ENCODE assay signal across 8 cellular contexts in genomic region chr14:77707355-77707723, GRCh38. TPM values are rescaled to one million over a fixed set of nuclear protein-coding genes. Genes with fewer than 3 reads are reported as not detected.
DNase-seq lines count a peak whose midpoint lies in the region; ATAC-seq and TF ChIP-seq lines count a peak whose summit lies in the region.

No MANE protein-coding gene starts in this region.

- no peaks in the 10 kb centered on the region for H3K9me3 ChIP-seq in heart left ventricle
- H3K9me3 ChIP-seq in parathyroid adenoma (ENCODE audit: control insufficient read depth, low read length), result no peaks in the 10 kb centered on the region

- TF ChIP-seq POLR2A in heart left ventricle (IDR thresholded peaks at IDR 0.05), result no peak

- peak; percentile 33 for ATAC-seq in HG02759 (IDR thresholded peaks at IDR 0.05; ENCODE audit: unreplicated experiment)
- ATAC-seq in activated naive CD8-positive, alpha-beta T cell treated with anti-CD3 and anti-CD28 coated beads, Interleukin-2, amount 10 ng/mL, durations not matched to agents 7 days and 5 days (ENCODE audit: low read depth), result peak; percentile 21
- peak; percentile 43 to 72 (median 56) for ATAC-seq in heart left ventricle

- H3K27me3 ChIP-seq in heart left ventricle (no peaks in the 10 kb centered on the region), parathyroid adenoma (ENCODE audit: control insufficient read depth, insufficient read depth, low read length) (no peaks in the 10 kb centered on the region)

- H2AFZ ChIP-seq in parathyroid adenoma, result peak overlapping the region; percentile 87

- no peaks in the 10 kb centered on the region for H3K27me3 Mint-ChIP-seq in activated naive CD8-positive, alpha-beta T cell treated with anti-CD3 and anti-CD28 coated beads, Interleukin-2, amount 10 ng/mL, durations not matched to agents 7 days and 5 days

- H3K4me1 Mint-ChIP-seq in activated naive CD8-positive, alpha-beta T cell treated with anti-CD3 and anti-CD28 coated beads, Interleukin-2, amount 10 ng/mL, durations not matched to agents 7 days and 5 days, result peaks cover 32% of the 10 kb centered on the region

- H3K9ac ChIP-seq in parathyroid adenoma, result no peak overlapping the region

- H3K36me3 ChIP-seq in heart left ventricle (peaks cover 0 to 57% (median 53%) of the 10 kb centered on the region in 9 donors), parathyroid adenoma (ENCODE audit: control insufficient read depth, insufficient read depth, low read length) (no peaks in the 10 kb centered on the region)

- peak overlapping the region; percentile 61 to 97 (median 91) for H3K4me3 ChIP-seq in heart left ventricle
- H3K4me3 ChIP-seq in parathyroid adenoma (ENCODE audit: low read depth, low read length), result peak overlapping the region; percentile 97

- TF ChIP-seq CTCF in GM12873 (IDR thresholded peaks at IDR 0.05; ENCODE audit: insufficient read depth, low read depth, low read length, missing control alignments), result peak; percentile 42
- peak in 9 of 12 donors; percentile 6 to 46 (median 22) for TF ChIP-seq CTCF in heart left ventricle (IDR thresholded peaks at IDR 0.05)
- TF ChIP-seq CTCF in parathyroid adenoma (IDR thresholded peaks at IDR 0.05), result peak; percentile 37

- no peaks in the 10 kb centered on the region for H3K9me3 Mint-ChIP-seq in activated naive CD8-positive, alpha-beta T cell treated with anti-CD3 and anti-CD28 coated beads, Interleukin-2, amount 10 ng/mL, durations not matched to agents 7 days and 5 days

- peak overlapping the region; percentile 86 for H3K4me2 ChIP-seq in parathyroid adenoma (ENCODE audit: low read length)

- H3K79me2 ChIP-seq in parathyroid adenoma, result peaks cover 55% of the 10 kb centered on the region

- peaks cover 9% of the 10 kb centered on the region for H3K36me3 Mint-ChIP-seq in activated naive CD8-positive, alpha-beta T cell treated with anti-CD3 and anti-CD28 coated beads, Interleukin-2, amount 10 ng/mL, durations not matched to agents 7 days and 5 days

- peak overlapping the region; percentile 97 for H3K27ac Mint-ChIP-seq in activated naive CD8-positive, alpha-beta T cell treated with anti-CD3 and anti-CD28 coated beads, Interleukin-2, amount 10 ng/mL, durations not matched to agents 7 days and 5 days

- DNase-seq in Ammon's horn (ENCODE audit: low spot score) (peak; percentile 49), NCI-H128 (lab: John Stamatoyannopoulos, UW; ENCODE audit: unreplicated experiment) (peak; percentile 3), heart left ventricle (peak in 1 of 5 donors; percentile 13)
- no peak for DNase-seq in activated naive CD8-positive, alpha-beta T cell treated with anti-CD3 and anti-CD28 coated beads, Interleukin-2, amount 10 ng/mL, durations not matched to agents 7 days and 5 days
- DNase-seq in stimulated activated CD4-positive, alpha-beta T cell treated with anti-CD3 and anti-CD28 coated beads, Interleukin-1b, Interleukin-23, amount 100 ng/mL, for 48 hours, result no peak

- POLR2A ChIA-PET in activated naive CD8-positive, alpha-beta T cell treated with anti-CD3 and anti-CD28 coated beads, Interleukin-2, amount 10 ng/mL, durations not matched to agents 7 days and 5 days (lab: Charles Lee), result no interaction called here

- H3K4me1 ChIP-seq in heart left ventricle (peaks cover 0 to 37% (median 27%) of the 10 kb centered on the region in 12 donors), parathyroid adenoma (peaks cover 12% of the 10 kb centered on the region)

- H3K27ac ChIP-seq in heart left ventricle (peak overlapping the region in 11 of 12 donors; percentile 64 to 82 (median 71)), parathyroid adenoma (peak overlapping the region; percentile 58)

- intact Hi-C loops in heart left ventricle (cut with DNase I), result loop anchor here (2.0 to 10.0 kb wide), 7 partner anchors 50 to 253 kb away; partner anchors contain the start of genes AHSA1 (in 5 of the 10) and VIPAS39 (in 4 of the 10)

- WGBS in heart left ventricle, 4 donors, result 0 to 1% (median 1%) methylated on average over 14 of the region's 14 CpGs

- peak overlapping the region; percentile 96 for H3K4me3 Mint-ChIP-seq in activated naive CD8-positive, alpha-beta T cell treated with anti-CD3 and anti-CD28 coated beads, Interleukin-2, amount 10 ng/mL, durations not matched to agents 7 days and 5 days

RNA-seq across cellular contexts. Expression of gene ALKBH1, which starts 0.5 kb away (rescaled TPM):
- 10 to 100 TPM; 15.1 to 16.8 TPM for total RNA-seq in activated naive CD8-positive, alpha-beta T cell treated with anti-CD3 and anti-CD28 coated beads, Interleukin-2, amount 10 ng/mL, durations not matched to agents 7 days and 5 days
- 10 to 100 TPM; 10.8 to 16.5 (median 12.5) TPM for total RNA-seq in heart left ventricle
- polyA plus RNA-seq in heart left ventricle, result 10 to 100 TPM in 1 of 2 donors, 1 to 10 TPM in 1; 6.5 to 11.4 TPM

RNA-seq across cellular contexts. Expression of gene SLIRP, which starts 0.6 kb away (rescaled TPM):
- 10 to 100 TPM; 57.5 to 64.8 TPM for total RNA-seq in activated naive CD8-positive, alpha-beta T cell treated with anti-CD3 and anti-CD28 coated beads, Interleukin-2, amount 10 ng/mL, durations not matched to agents 7 days and 5 days
- total RNA-seq in heart left ventricle, result 100 to 1,000 TPM; 112 to 309 (median 169) TPM
- polyA plus RNA-seq in heart left ventricle, result 100 to 1,000 TPM; 423 to 872 TPM

RNA-seq across cellular contexts. Expression of gene SNW1, which starts 53.6 kb away (rescaled TPM):
- 100 to 1,000 TPM; 105 to 108 TPM for total RNA-seq in activated naive CD8-positive, alpha-beta T cell treated with anti-CD3 and anti-CD28 coated beads, Interleukin-2, amount 10 ng/mL, durations not matched to agents 7 days and 5 days
- 10 to 100 TPM; 29.4 to 67.3 (median 47.7) TPM for total RNA-seq in heart left ventricle
- polyA plus RNA-seq in heart left ventricle, result 10 to 100 TPM; 25.8 to 46.6 TPM

Comparison
In these comparisons a context has a peak if more than half of its experiments do, and no peak if none do; other contexts are left out.
1. DNase-seq: peak in Ammon's horn (single experiment) and NCI-H128 (single experiment); none in activated naive CD8-positive, alpha-beta T cell treated with anti-CD3 and anti-CD28 coated beads, Interleukin-2, amount 10 ng/mL, durations not matched to agents 7 days and 5 days (single experiment) and stimulated activated CD4-positive, alpha-beta T cell treated with anti-CD3 and anti-CD28 coated beads, Interleukin-1b, Interleukin-23, amount 100 ng/mL, for 48 hours (single experiment).
2. Peak in every context shown above with its lines, with median percentiles within 50 percentile points of each other: CTCF ChIP-seq and ATAC-seq.